8 cellular contexts compared by ENCODE assay signal in genomic region chr1:156504821-156505678, GRCh38. TPM values are rescaled to one million over a fixed set of nuclear protein-coding genes. Genes with fewer than 3 reads are reported as not detected.
DNase-seq lines count a peak whose midpoint lies in the region; ATAC-seq and TF ChIP-seq lines count a peak whose summit lies in the region.

No MANE protein-coding gene starts in this region.

- DNase-seq in 8988T (peak; percentile 89), NCI-H345 treated with DMSO at 0.1 percent for 48 hours (lab: John Stamatoyannopoulos, UW; ENCODE audit: unreplicated experiment) (peak; percentile 100), iris pigment epithelial cell (ENCODE audit: low read depth) (peak; percentile 99), spleen (peak; percentile 100)
- peak; percentile 95 for DNase-seq in activated CD4-positive, CD25-positive, alpha-beta regulatory T cell treated with anti-CD3 and anti-CD28 coated beads, Interleukin-2, amount 50 U/mL, for 16 hours (ENCODE audit: low read depth, low spot score)
- peak; percentile 96 for DNase-seq in central memory CD4-positive, alpha-beta T cell

- H3K27me3 ChIP-seq in spleen (replicated peaks in 1 of 7): no peaks in the 10 kb centered on the region

- H3K9me3 ChIP-seq in spleen: no peaks in the 10 kb centered on the region

- TF ChIP-seq CTCF in spleen (IDR thresholded peaks at IDR 0.05 in 8 of 11, conservative IDR thresholded peaks at IDR 0.05 in 3 of 11): peak in 2 of 11 experiments; percentile 11 to 16

- intact Hi-C loops in spleen (cut with DNase I; ENCODE audit: low total_unique reads): no loop called here

- peak overlapping the region in 6 of 8 donors; percentile 15 to 66 (median 26) for H3K4me3 ChIP-seq in spleen

- H3K36me3 ChIP-seq in spleen: no peaks in the 10 kb centered on the region

- WGBS in spleen, 5 donors: 4 to 7% (median 6%) methylated on average over 40 to 45 of the region's 45 CpGs

- TF ChIP-seq POLR2A in spleen (IDR thresholded peaks at IDR 0.05): peak in 2 of 3 donors; percentile 16 to 36

- H3K4me1 ChIP-seq in spleen: peaks cover 42 to 86% (median 60%) of the 10 kb centered on the region in 6 donors

- peak overlapping the region; percentile 99 to 100 (median 100) for H3K27ac ChIP-seq in spleen

- ATAC-seq in GM18867 (IDR thresholded peaks at IDR 0.05; ENCODE audit: unreplicated experiment): peak; percentile 42
- ATAC-seq in HG03175 (IDR thresholded peaks at IDR 0.05; ENCODE audit: unreplicated experiment): peak; percentile 35

RNA-seq across cellular contexts. Expression of gene MEF2D, which starts 4.5 kb away (rescaled TPM):
- total RNA-seq in spleen: 100 to 1,000 TPM in 1 of 7 donors, 10 to 100 TPM in 6; 56.0 to 103 (median 71.4) TPM
- 10 to 100 TPM in 1 of 3 donors, 1 to 10 TPM in 2; 7.4 to 22.5 (median 7.6) TPM for polyA plus RNA-seq in spleen

Comparison
In these comparisons a context has a peak if more than half of its experiments do, and no peak if none do; other contexts are left out.
1. Peak in every context shown above with its lines: DNase-seq, ATAC-seq, H3K4me3 ChIP-seq and H3K27ac ChIP-seq.